ENCODE assay signal across 1 cellular context in the genomic region with DNA sequence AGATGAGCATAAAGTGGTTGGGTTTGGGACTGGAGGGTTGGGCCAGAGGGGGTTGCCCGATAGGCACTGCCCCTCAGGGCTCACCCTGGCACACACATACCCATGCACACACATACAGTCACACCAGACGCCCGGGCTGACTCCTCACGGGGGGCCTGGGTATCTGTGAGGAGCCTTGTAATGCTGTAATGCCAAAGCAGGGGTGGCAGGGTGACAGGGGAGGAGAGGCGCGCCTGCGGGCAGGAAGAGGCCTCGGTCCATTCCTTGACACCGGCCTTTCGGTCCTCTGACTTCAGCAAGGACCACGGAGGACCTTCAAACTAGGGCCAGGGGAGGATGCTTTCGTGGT.
TF ChIP-seq lines count a peak whose summit lies in the region.

No MANE protein-coding gene starts in this region.

TF ChIP-seq in H1, 55 proteins besides CTCF, POLR2A, EP300 and RAD21:
- TF ChIP-seq CTBP2 (IDR thresholded peaks at IDR 0.05; ENCODE audit: borderline replicate concordance, insufficient read depth, insufficient read length, low read length) (no peak), YY1 (IDR thresholded peaks at IDR 0.05; ENCODE audit: low read depth, low read length) (no peak), HDAC6 (IDR thresholded peaks at IDR 0.05; ENCODE audit: low read depth, low read length) (no peak), CEBPB (IDR thresholded peaks at IDR 0.05; ENCODE audit: low read depth, low read length) (no peak), RBBP5 (IDR thresholded peaks at IDR 0.05; ENCODE audit: borderline replicate concordance, low read depth, low read length) (no peak), ZNF274 (IDR thresholded peaks at IDR 0.05; ENCODE audit: borderline replicate concordance, extremely low read depth, low read length) (no peak), TBP (IDR thresholded peaks at IDR 0.05; ENCODE audit: low read depth, low read length) (no peak), TAF1 (IDR thresholded peaks at IDR 0.05; ENCODE audit: low read depth, low read length) (no peak), SP4 (IDR thresholded peaks at IDR 0.05; ENCODE audit: low read length) (no peak), CHD2 (IDR thresholded peaks at IDR 0.05; ENCODE audit: low read length) (no peak), ASH2L (IDR thresholded peaks at IDR 0.05; ENCODE audit: low read length) (no peak), CREB1 (IDR thresholded peaks at IDR 0.05) (no peak)
- TF ChIP-seq, protein P1, sequence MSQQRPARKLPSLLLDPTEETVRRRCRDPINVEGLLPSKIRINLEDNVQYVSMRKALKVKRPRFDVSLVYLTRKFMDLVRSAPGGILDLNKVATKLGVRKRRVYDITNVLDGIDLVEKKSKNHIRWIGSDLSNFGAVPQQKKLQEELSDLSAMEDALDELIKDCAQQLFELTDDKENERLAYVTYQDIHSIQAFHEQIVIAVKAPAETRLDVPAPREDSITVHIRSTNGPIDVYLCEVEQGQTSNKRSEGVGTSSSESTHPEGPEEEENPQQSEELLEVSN (IDR thresholded peaks at IDR 0.05) = no peak
